ENCODE assay signal across 20 cellular contexts in the genomic region with DNA sequence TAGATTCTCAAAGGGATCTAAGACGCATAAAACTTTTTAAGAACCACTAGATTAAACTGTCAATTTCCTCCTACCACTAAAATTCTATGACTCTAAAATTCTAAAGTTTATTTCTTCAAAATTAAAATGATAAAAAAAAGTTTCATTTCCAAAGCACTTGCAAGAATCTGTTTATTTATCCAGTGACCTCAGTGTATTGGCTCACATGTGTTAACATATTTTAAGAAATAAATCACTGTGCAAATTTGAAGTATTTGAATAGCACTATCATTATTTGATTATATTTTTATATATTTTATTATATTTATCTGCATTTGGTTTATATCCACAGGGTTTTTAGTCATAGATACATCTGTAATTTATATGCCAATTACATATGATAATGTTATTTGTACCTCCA.
"Had no signal": no experiment of that assay in that cellular context is flagged by ENCODE, and none has a peak within 500 bp of the region (broad histone marks: within the 10 kb centered on the region; RNA-seq: fewer than 3 reads in every experiment).

No MANE protein-coding gene starts in this region.

- H2AFZ ChIP-seq: neural progenitor cell had no signal

- H3K4me3 ChIP-seq: lung, neural progenitor cell, ovary, smooth muscle cell, suprapubic skin, thyroid gland had no signal

- FAIRE-seq: endothelial cell of umbilical vein, urothelium cell line had no signal

- H3K4me1 ChIP-seq: neural progenitor cell, suprapubic skin, thyroid gland had no signal

- H3K36me3 ChIP-seq: neural progenitor cell, ovary, thyroid gland had no signal

- H3K4me2 ChIP-seq: neural progenitor cell, smooth muscle cell had no signal

- H3K27ac ChIP-seq: neural progenitor cell, ovary, suprapubic skin, thyroid gland had no signal

- DNase-seq: dermis blood vessel endothelial cell; erythroblast; immature natural killer cell; left colon; left ventricle myocardium superior; mesenchymal stem cell; midbrain; nucleus accumbens; ovary; right cardiac atrium; stimulated activated CD4-positive, alpha-beta T cell treated with anti-CD3 and anti-CD28 coated beads, Interleukin-2, amount 100 ng/mL, for 48 hours; stimulated activated naive CD4-positive, alpha-beta T cell treated with Interleukin-2 at 50 U/mL for 16 hours; thyroid gland had no signal

- H3K9me3 ChIP-seq: ovary, suprapubic skin, thyroid gland had no signal

- ATAC-seq: left colon; left ventricle myocardium superior; natural killer cell treated with Interleukin-12 subunit alpha and Interleukin-12 subunit beta and Interleukin-15 and Interleukin-18, amount 100 ng/mL, for 72 hours; right cardiac atrium had no signal

- H3K9ac ChIP-seq: neural progenitor cell had no signal

- H3K27me3 ChIP-seq: neural progenitor cell, ovary, suprapubic skin, thyroid gland had no signal
